Comparison of ENCODE assay signal across 8 cellular contexts in genomic region chr1:204398197-204399125, GRCh38. TPM values are rescaled to one million over a fixed set of nuclear protein-coding genes. Genes with fewer than 3 reads are reported as not detected.
DNase-seq lines count a peak whose midpoint lies in the region; ATAC-seq and TF ChIP-seq lines count a peak whose summit lies in the region.

No MANE protein-coding gene starts in this region.

- H3K9me3 ChIP-seq in fibroblast of lung (ENCODE audit: control insufficient read depth, insufficient read depth, low read depth, low read length) = no peaks in the 10 kb centered on the region

- no peaks in the 10 kb centered on the region for H3K27me3 ChIP-seq in fibroblast of lung (ENCODE audit: control insufficient read depth, insufficient read depth, low read length)

- peaks cover 3% of the 10 kb centered on the region for H3K79me2 ChIP-seq in fibroblast of lung (ENCODE audit: control insufficient read depth, insufficient read depth, low read length)

- H4K20me1 ChIP-seq in fibroblast of lung (ENCODE audit: control insufficient read depth, extremely low read depth, insufficient read depth, low read length) = no peaks in the 10 kb centered on the region

- TF ChIP-seq CTCF in fibroblast of lung (conservative IDR thresholded peaks at IDR 0.05 in 1 of 2, IDR thresholded peaks at IDR 0.05 in 1 of 2; ENCODE audit: low read depth in 1 of 2, low read length in 2 of 2) = peak; percentile 76 to 82

- DNase-seq in COR-L47 (lab: John Stamatoyannopoulos, UW) (peak; percentile 92), KBM-7 (peak; percentile 80), NOMO-1 treated with DMSO at 0.1 percent for 48 hours (lab: John Stamatoyannopoulos, UW; ENCODE audit: unreplicated experiment) (peak; percentile 74), activated T-cell treated with anti-CD3 and anti-CD28 coated beads for 24 hours (ENCODE audit: low read depth) (peak; percentile 50), fibroblast of lung (ENCODE audit: low read depth in 2 of 2) (peak; percentile 57 to 83)
- DNase-seq in natural killer cell treated with Interleukin-12 subunit alpha and Interleukin-12 subunit beta and Interleukin-15 and Interleukin-18, amount 100 ng/mL, for 72 hours (ENCODE audit: low spot score) = no peak

- peaks cover 8 to 13% of the 10 kb centered on the region in 2 donors for H3K4me1 Mint-ChIP-seq in natural killer cell treated with Interleukin-12 subunit alpha and Interleukin-12 subunit beta and Interleukin-15 and Interleukin-18, amount 100 ng/mL, for 72 hours (ENCODE audit: low read depth in 2 of 2)

- H3K9me3 Mint-ChIP-seq in natural killer cell treated with Interleukin-12 subunit alpha and Interleukin-12 subunit beta and Interleukin-15 and Interleukin-18, amount 100 ng/mL, for 72 hours = no peaks in the 10 kb centered on the region

- no peaks in the 10 kb centered on the region for H3K36me3 ChIP-seq in fibroblast of lung (ENCODE audit: control insufficient read depth, insufficient read depth, low read length)

- no peak overlapping the region for H3K4me3 Mint-ChIP-seq in natural killer cell treated with Interleukin-12 subunit alpha and Interleukin-12 subunit beta and Interleukin-15 and Interleukin-18, amount 100 ng/mL, for 72 hours

- ATAC-seq in GM21360 (IDR thresholded peaks at IDR 0.05; ENCODE audit: unreplicated experiment) (peak; percentile 60), HG03457 (IDR thresholded peaks at IDR 0.05; ENCODE audit: unreplicated experiment) (no peak)
- peak; percentile 66 to 75 for ATAC-seq in natural killer cell treated with Interleukin-12 subunit alpha and Interleukin-12 subunit beta and Interleukin-15 and Interleukin-18, amount 100 ng/mL, for 72 hours

- no peak overlapping the region for H3K9ac ChIP-seq in fibroblast of lung (ENCODE audit: insufficient read depth, low read length)

- no peak overlapping the region for H3K4me3 ChIP-seq in fibroblast of lung (replicated peaks in 1 of 4; ENCODE audit: control extremely low read depth in 1 of 4, insufficient read depth in 1 of 4, low read depth in 3 of 4, low read length in 4 of 4)

- peaks cover 18% of the 10 kb centered on the region for H3K36me3 Mint-ChIP-seq in natural killer cell treated with Interleukin-12 subunit alpha and Interleukin-12 subunit beta and Interleukin-15 and Interleukin-18, amount 100 ng/mL, for 72 hours

- in situ Hi-C loops in KBM-7 (cut with MboI; ENCODE audit: low pct_unique_long_range_greater_than_20kb, low sequenced_read_pairs) = no loop called here

- H3K27ac Mint-ChIP-seq in natural killer cell treated with Interleukin-12 subunit alpha and Interleukin-12 subunit beta and Interleukin-15 and Interleukin-18, amount 100 ng/mL, for 72 hours = peak overlapping the region in 1 of 2 donors; percentile 29

- H3K27me3 Mint-ChIP-seq in natural killer cell treated with Interleukin-12 subunit alpha and Interleukin-12 subunit beta and Interleukin-15 and Interleukin-18, amount 100 ng/mL, for 72 hours = no peaks in the 10 kb centered on the region

- H3K4me1 ChIP-seq in fibroblast of lung (ENCODE audit: control insufficient read depth, extremely low read depth, insufficient read depth, low read length) = no peaks in the 10 kb centered on the region

- no peak overlapping the region for H3K27ac ChIP-seq in fibroblast of lung (ENCODE audit: insufficient read depth, low read length)

- no peak overlapping the region for H2AFZ ChIP-seq in fibroblast of lung (ENCODE audit: low read length)

- H3K4me2 ChIP-seq in fibroblast of lung (ENCODE audit: extremely low read depth, insufficient read depth, low read length) = no peak overlapping the region

RNA-seq across cellular contexts. Expression of gene PPP1R15B, which starts 13.2 kb away (rescaled TPM):
- total RNA-seq in fibroblast of lung = 26.7 and 27.7 TPM in 2 replicates
- 22.4 and 26.3 TPM in 2 replicates for polyA plus RNA-seq in fibroblast of lung
- 12.7 and 13.6 TPM in 2 replicates for polyA plus RNA-seq in fibroblast of lung (2012)
- polyA minus RNA-seq in fibroblast of lung (ENCODE audit: low replicate concordance) = 20.3 and 26.8 TPM in 2 replicates
- 10 to 100 TPM; 93.1 to 98.6 TPM for total RNA-seq in natural killer cell treated with Interleukin-12 subunit alpha and Interleukin-12 subunit beta and Interleukin-15 and Interleukin-18, amount 100 ng/mL, for 72 hours

RNA-seq across cellular contexts. Expression of gene PLEKHA6, which starts 38.7 kb away (rescaled TPM):
- 1.5 and 3.8 TPM in 2 replicates for total RNA-seq in fibroblast of lung
- 1.6 and 4.3 TPM in 2 replicates for polyA plus RNA-seq in fibroblast of lung
- polyA plus RNA-seq in fibroblast of lung (2012) = 2.8 and 6.7 TPM in 2 replicates
- polyA minus RNA-seq in fibroblast of lung (ENCODE audit: low replicate concordance) = 4.9 and 14.1 TPM in 2 replicates
- under 1 TPM; 0.17 to 0.89 TPM for total RNA-seq in natural killer cell treated with Interleukin-12 subunit alpha and Interleukin-12 subunit beta and Interleukin-15 and Interleukin-18, amount 100 ng/mL, for 72 hours
